28 cellular contexts compared by ENCODE assay signal in genomic region chr1:38185913-38186312, GRCh38.
"Had no signal": no experiment of that assay in that cellular context is flagged by ENCODE, and none has a peak within 500 bp of the region (broad histone marks: within the 10 kb centered on the region; RNA-seq: fewer than 3 reads in every experiment).

No MANE protein-coding gene starts in this region.

- H3K27me3 ChIP-seq: ascending aorta, cardiac muscle cell had no signal

- H3K36me3 ChIP-seq: ascending aorta, cardiac muscle cell had no signal

- DNase-seq: activated B cell treated with CpG ODN at 0.5 μM for 24 hours; activated CD4-positive, alpha-beta memory T cell treated with anti-CD3 and anti-CD28 coated beads for 36 hours; activated CD4-positive, alpha-beta T cell treated with anti-CD3 and anti-CD28 coated beads for 4 hours; activated CD4-positive, alpha-beta T cell treated with anti-CD3 and anti-CD28 coated beads, Interleukin-2, amount 10 ng/mL, durations not matched to agents 24 days and 14 days; activated CD4-positive, alpha-beta T cell treated with anti-CD3 and anti-CD28 coated beads, Interleukin-2, amount 50 U/mL, for 1 hour; activated CD4-positive, alpha-beta T cell treated with anti-CD3 and anti-CD28 coated beads, Interleukin-2, amount 50 U/mL, for 4 hours; activated CD4-positive, CD25-positive, alpha-beta regulatory T cell treated with anti-CD3 and anti-CD28 coated beads, Interleukin-2, amount 50 U/mL, for 72 hours; activated CD8-positive, alpha-beta memory T cell treated with anti-CD3 and anti-CD28 coated beads, Interleukin-2, amount 50 U/mL, for 4 hours; activated CD8-positive, alpha-beta T cell treated with anti-CD3 and anti-CD28 coated beads for 36 hours; activated effector memory CD4-positive, alpha-beta T cell treated with Interleukin-2 at 50 U/mL for 16 hours; activated gamma-delta T cell; activated naive CD4-positive, alpha-beta T cell treated with anti-CD3 and anti-CD28 coated beads, Interleukin-2, amount 10 ng/mL, durations not matched to agents 7 days and 5 days; activated naive CD4-positive, alpha-beta T cell treated with Interleukin-2 at 50 U/mL for 16 hours; activated naive CD8-positive, alpha-beta T cell treated with anti-CD3 and anti-CD28 coated beads, Interleukin-2, amount 10 ng/mL, durations not matched to agents 7 days and 5 days; activated naive CD8-positive, alpha-beta T cell treated with anti-CD3 and anti-CD28 coated beads, Interleukin-2, amount 50 U/mL, for 24 hours; activated T-cell treated with anti-CD3 and anti-CD28 coated beads for 4 hours; activated T-cell treated with anti-CD3 and anti-CD28 coated beads, Interleukin-2, amount 50 U/mL, for 1 hour; activated T-cell treated with anti-CD3 and anti-CD28 coated beads, Interleukin-2, amount 50 U/mL, for 4 hours; amygdala; anterior cingulate cortex; central memory CD4-positive, alpha-beta T cell; T-helper 1 cell; T-helper 2 cell; T-helper 9 cell had no signal

- ATAC-seq: activated CD8-positive, alpha-beta T cell treated with anti-CD3 and anti-CD28 coated beads for 36 hours; activated naive CD8-positive, alpha-beta T cell treated with anti-CD3 and anti-CD28 coated beads, Interleukin-2, amount 50 U/mL, for 24 hours; activated T-cell treated with anti-CD3 and anti-CD28 coated beads, Interleukin-2, amount 50 U/mL, for 4 hours had no signal

- H3K9me3 ChIP-seq: ascending aorta had no signal

- FAIRE-seq: TTC549 had no signal

- H3K4me3 ChIP-seq: ascending aorta, cardiac muscle cell had no signal

- H3K27ac ChIP-seq: ascending aorta, cardiac muscle cell, VCaP had no signal

- H3K4me1 ChIP-seq: ascending aorta had no signal
